Comparison of ENCODE assay signal across 1 cellular context in the genomic region with DNA sequence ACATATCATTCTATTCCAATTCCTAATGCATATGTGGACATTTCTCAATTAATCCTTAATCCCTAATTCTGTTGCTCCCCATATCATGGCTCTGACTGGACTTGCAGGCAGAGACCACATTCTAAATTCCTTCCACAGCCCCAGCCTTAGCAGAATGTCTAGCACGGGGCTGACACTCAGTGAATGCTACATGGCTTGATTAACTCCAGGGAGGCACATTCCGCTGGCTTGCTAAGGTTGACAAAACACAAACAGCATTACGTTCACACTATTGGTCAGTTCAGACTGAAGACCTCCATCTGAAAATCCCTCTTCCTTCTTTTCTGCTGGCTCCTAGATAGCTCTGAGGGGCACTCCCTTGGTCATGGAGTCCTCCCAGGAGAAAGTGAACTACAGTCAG.
TF ChIP-seq lines count a peak whose summit lies in the region.

No MANE protein-coding gene starts in this region.

TF ChIP-seq in GM23338, 12 proteins besides CTCF, POLR2A, EP300 and RAD21 (continued from another document):
- TF ChIP-seq, protein P1, sequence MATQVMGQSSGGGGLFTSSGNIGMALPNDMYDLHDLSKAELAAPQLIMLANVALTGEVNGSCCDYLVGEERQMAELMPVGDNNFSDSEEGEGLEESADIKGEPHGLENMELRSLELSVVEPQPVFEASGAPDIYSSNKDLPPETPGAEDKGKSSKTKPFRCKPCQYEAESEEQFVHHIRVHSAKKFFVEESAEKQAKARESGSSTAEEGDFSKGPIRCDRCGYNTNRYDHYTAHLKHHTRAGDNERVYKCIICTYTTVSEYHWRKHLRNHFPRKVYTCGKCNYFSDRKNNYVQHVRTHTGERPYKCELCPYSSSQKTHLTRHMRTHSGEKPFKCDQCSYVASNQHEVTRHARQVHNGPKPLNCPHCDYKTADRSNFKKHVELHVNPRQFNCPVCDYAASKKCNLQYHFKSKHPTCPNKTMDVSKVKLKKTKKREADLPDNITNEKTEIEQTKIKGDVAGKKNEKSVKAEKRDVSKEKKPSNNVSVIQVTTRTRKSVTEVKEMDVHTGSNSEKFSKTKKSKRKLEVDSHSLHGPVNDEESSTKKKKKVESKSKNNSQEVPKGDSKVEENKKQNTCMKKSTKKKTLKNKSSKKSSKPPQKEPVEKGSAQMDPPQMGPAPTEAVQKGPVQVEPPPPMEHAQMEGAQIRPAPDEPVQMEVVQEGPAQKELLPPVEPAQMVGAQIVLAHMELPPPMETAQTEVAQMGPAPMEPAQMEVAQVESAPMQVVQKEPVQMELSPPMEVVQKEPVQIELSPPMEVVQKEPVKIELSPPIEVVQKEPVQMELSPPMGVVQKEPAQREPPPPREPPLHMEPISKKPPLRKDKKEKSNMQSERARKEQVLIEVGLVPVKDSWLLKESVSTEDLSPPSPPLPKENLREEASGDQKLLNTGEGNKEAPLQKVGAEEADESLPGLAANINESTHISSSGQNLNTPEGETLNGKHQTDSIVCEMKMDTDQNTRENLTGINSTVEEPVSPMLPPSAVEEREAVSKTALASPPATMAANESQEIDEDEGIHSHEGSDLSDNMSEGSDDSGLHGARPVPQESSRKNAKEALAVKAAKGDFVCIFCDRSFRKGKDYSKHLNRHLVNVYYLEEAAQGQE (IDR thresholded peaks at IDR 0.05; ENCODE audit: unreplicated experiment) = no peak
- TF ChIP-seq EZH2phosphoT487 (IDR thresholded peaks at IDR 0.05; ENCODE audit: unreplicated experiment) (no peak), CREB1 (CRISPR knock-in tag; IDR thresholded peaks at IDR 0.05; ENCODE audit: low read depth) (no peak), ZNF114 (CRISPR knock-in tag; IDR thresholded peaks at IDR 0.05) (no peak), POLR2AphosphoS5 (IDR thresholded peaks at IDR 0.05; ENCODE audit: low read depth) (no peak), NANOG (IDR thresholded peaks at IDR 0.05; ENCODE audit: borderline replicate concordance) (no peak)
